27 cellular contexts compared by ENCODE assay signal in genomic region chr19:47853003-47853402, GRCh38. TPM values are rescaled to one million over a fixed set of nuclear protein-coding genes. Genes with fewer than 3 reads are reported as not detected.
"Had no signal": no experiment of that assay in that cellular context is flagged by ENCODE, and none has a peak within 500 bp of the region (broad histone marks: within the 10 kb centered on the region; RNA-seq: fewer than 3 reads in every experiment).

No MANE protein-coding gene starts in this region.

- H3K27ac ChIP-seq: SJSA1, SK-N-MC had no signal

- H3K36me3 ChIP-seq: SJSA1 had no signal

- ATAC-seq: Panc1, PC-3, Right ventricle myocardium inferior had no signal

- H3K9me3 ChIP-seq: SJSA1 had no signal

- H3K4me1 ChIP-seq: SJSA1 had no signal

- DNase-seq: KBM-7; MV-4-11; NCI-H1048; NCI-H1105; NCI-H1417; NCI-H1436 treated with DMSO at 0.1 percent for 48 hours; NCI-H187; NCI-H2029; NCI-H2081 treated with DMSO at 0.1 percent for 48 hours; NCI-H2171; NCI-H226; NCI-H446; NCI-H510A; NCI-H524 treated with DMSO at 0.1 percent for 48 hours; NCI-H82; NK-92 treated with Interleukin-12 subunit alpha and Interleukin-12 subunit beta, amount 100 ng/mL, for 24 hours; PC-3; SIG-M5 had no signal

- H3K4me3 ChIP-seq: SJSA1, SK-N-MC had no signal

RNA-seq across cellular contexts. Expression of gene TPRX2, which starts 6.0 kb away (rescaled TPM):
- total RNA-seq: HT-29; LHCN-M2; MCF 10A; OCI-LY7; PC-3; Right ventricle myocardium inferior; SJSA1; T-helper 1 cell treated with Interleukin-12 subunit alpha and Interleukin-12 subunit beta and Interleukin-4 antibody, amounts not matched to agents 30 ng/mL and 1 ng/mL, for 36 hours had no signal

RNA-seq across cellular contexts. Expression of gene CRX, which starts 31.3 kb away (rescaled TPM):
- total RNA-seq: HT-29; LHCN-M2; MCF 10A; OCI-LY7; PC-3; Right ventricle myocardium inferior; SJSA1; T-helper 1 cell treated with Interleukin-12 subunit alpha and Interleukin-12 subunit beta and Interleukin-4 antibody, amounts not matched to agents 30 ng/mL and 1 ng/mL, for 36 hours had no signal

RNA-seq across cellular contexts. Expression of gene SULT2A1, which starts 33.1 kb away (rescaled TPM):
- total RNA-seq: HT-29; LHCN-M2; MCF 10A; OCI-LY7; PC-3; Right ventricle myocardium inferior; SJSA1; T-helper 1 cell treated with Interleukin-12 subunit alpha and Interleukin-12 subunit beta and Interleukin-4 antibody, amounts not matched to agents 30 ng/mL and 1 ng/mL, for 36 hours had no signal

RNA-seq across cellular contexts. Expression of gene TPRX1, which starts 48.7 kb away (rescaled TPM):
- total RNA-seq: HT-29; LHCN-M2; MCF 10A; OCI-LY7; PC-3; Right ventricle myocardium inferior; SJSA1; T-helper 1 cell treated with Interleukin-12 subunit alpha and Interleukin-12 subunit beta and Interleukin-4 antibody, amounts not matched to agents 30 ng/mL and 1 ng/mL, for 36 hours had no signal
